In the genomic region with DNA sequence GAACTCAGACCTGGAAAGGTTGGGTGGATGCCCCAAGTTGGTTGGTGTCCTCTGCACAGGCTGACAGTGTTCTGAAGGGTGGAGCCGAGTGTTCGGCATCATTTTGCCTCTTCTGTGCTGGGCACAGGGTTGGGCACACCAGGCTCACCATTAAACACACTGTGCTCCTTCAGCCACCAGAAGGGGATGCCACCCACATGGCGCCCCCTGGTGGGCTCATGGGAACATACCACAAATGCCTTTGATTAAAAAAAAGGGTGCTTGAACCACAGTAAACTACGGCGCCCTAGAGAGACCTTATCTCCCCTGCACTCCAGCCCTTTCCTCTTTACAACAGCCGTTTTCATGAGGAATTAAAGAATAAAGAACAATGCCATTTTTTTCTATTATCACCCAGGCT, we compare ENCODE assay signal across 8 cellular contexts.
A peak's percentile ranks its signal among the peaks of the same experiment; 100 is the strongest.
DNase-seq lines count a peak whose midpoint lies in the region; ATAC-seq and TF ChIP-seq lines count a peak whose summit lies in the region.

No MANE protein-coding gene starts in this region.

- H3K27ac Mint-ChIP-seq in progenitor cell of endocrine pancreas, result no peak overlapping the region

- H3K36me3 Mint-ChIP-seq in progenitor cell of endocrine pancreas (ENCODE audit: insufficient read depth), result no peaks in the 10 kb centered on the region

- H3K4me3 ChIP-seq in GM12875 (ENCODE audit: low read depth, low read length) (no peak overlapping the region), dorsolateral prefrontal cortex (no peak overlapping the region)

- peaks cover 61% of the 10 kb centered on the region for H3K27me3 Mint-ChIP-seq in progenitor cell of endocrine pancreas

- H3K9me3 Mint-ChIP-seq in progenitor cell of endocrine pancreas (ENCODE audit: low read depth), result no peaks in the 10 kb centered on the region

- TF ChIP-seq CTCF in C4-2B (conservative IDR thresholded peaks at IDR 0.05), result peak; percentile 72
- TF ChIP-seq CTCF in GM12875 (IDR thresholded peaks at IDR 0.05; ENCODE audit: borderline replicate concordance, insufficient read depth, low read depth, low read length), result peak; percentile 59; the same call in 1 of the 2 replicates
- peak; percentile 40 to 79 (median 64) for TF ChIP-seq CTCF in dorsolateral prefrontal cortex (IDR thresholded peaks at IDR 0.05 in 54 of 56, conservative IDR thresholded peaks at IDR 0.05 in 2 of 56; ENCODE audit: low read depth in 1 of 56, partially characterized antibody in 56 of 56)
- peak; percentile 76 for TF ChIP-seq CTCF in progenitor cell of endocrine pancreas (IDR thresholded peaks at IDR 0.05; ENCODE audit: unreplicated experiment)
- TF ChIP-seq CTCF in omental fat pad (IDR thresholded peaks at IDR 0.05), result no peak

- DNase-seq in NCI-H1417 treated with DMSO at 0.1 percent for 48 hours (lab: John Stamatoyannopoulos, UW), result peak; percentile 15
- peak in 5 of 10 donors; percentile 42 to 71 (median 55) for DNase-seq in dorsolateral prefrontal cortex
- peak; percentile 15 for DNase-seq in progenitor cell of endocrine pancreas (ENCODE audit: low spot score, unreplicated experiment)
- no peak for DNase-seq in omental fat pad (ENCODE audit: low spot score)
- no peak for DNase-seq in NK-92 treated with Interleukin-12 subunit alpha and Interleukin-12 subunit beta, amount 100 ng/mL, for 24 hours (lab: John Stamatoyannopoulos, UW)

- H3K4me1 Mint-ChIP-seq in progenitor cell of endocrine pancreas (ENCODE audit: low read depth), result peaks cover 6% of the 10 kb centered on the region

- intact Hi-C loops in dorsolateral prefrontal cortex (cut with DNase I), result loop anchor here (5.0 to 10.0 kb wide), 2 partner anchors 89 to 131 kb away; no protein-coding TSS in a partner anchor

- H3K27me3 ChIP-seq in dorsolateral prefrontal cortex, result peaks cover 0 to 2% (median 0%) of the 10 kb centered on the region in 45 donors

- ATAC-seq in omental fat pad (ENCODE audit: low FRiP score), result no peak
- no peak for ATAC-seq in GM18858 (IDR thresholded peaks at IDR 0.05; ENCODE audit: unreplicated experiment)

- H3K4me3 Mint-ChIP-seq in progenitor cell of endocrine pancreas (ENCODE audit: low read depth), result no peak overlapping the region

- H3K27ac ChIP-seq in C4-2B (no peak overlapping the region), dorsolateral prefrontal cortex (peak overlapping the region in 16 of 59 donors; percentile 8 to 74 (median 36))

Comparison
In these comparisons a context has a peak if more than half of its experiments do, and no peak if none do; other contexts are left out.
1. CTCF ChIP-seq: peak in C4-2B (single experiment), GM12875 (single experiment), dorsolateral prefrontal cortex (56 of 56) and progenitor cell of endocrine pancreas (single experiment); none in omental fat pad (0 of 3).
2. DNase-seq: peak in NCI-H1417 treated with DMSO at 0.1 percent for 48 hours (single experiment) and progenitor cell of endocrine pancreas (single experiment); none in omental fat pad (single experiment) and NK-92 treated with Interleukin-12 subunit alpha and Interleukin-12 subunit beta, amount 100 ng/mL, for 24 hours (single experiment).